ENCODE assay signal across 1 cellular context in genomic region chr17:50626037-50626574, GRCh38.
TF ChIP-seq lines count a peak whose summit lies in the region.

No MANE protein-coding gene starts in this region.

TF ChIP-seq in HepG2, 621 proteins besides CTCF, POLR2A, EP300 and RAD21 (continued from another document and continues in another):
- TF ChIP-seq DPF2 (CRISPR knock-in tag; IDR thresholded peaks at IDR 0.05; ENCODE audit: borderline replicate concordance, low read depth) (no peak), ZMYM2 (CRISPR knock-in tag; IDR thresholded peaks at IDR 0.05) (no peak), ZNF207 (IDR thresholded peaks at IDR 0.05; ENCODE audit: borderline replicate concordance) (no peak), NFATC3 (CRISPR knock-in tag; IDR thresholded peaks at IDR 0.05) (no peak), ZSCAN29 (CRISPR knock-in tag; conservative IDR thresholded peaks at IDR 0.05) (no peak), TGIF2 (CRISPR knock-in tag; IDR thresholded peaks at IDR 0.05) (no peak), ZNF740 (CRISPR knock-in tag; IDR thresholded peaks at IDR 0.05) (peak; percentile 60; the same call in 1 of the 2 replicates), ATF7 (IDR thresholded peaks at IDR 0.05) (no peak), ATF7 (CRISPR knock-in tag; IDR thresholded peaks at IDR 0.05) (no peak), ZNF678 (CRISPR knock-in tag; IDR thresholded peaks at IDR 0.05) (no peak), CHD4 (IDR thresholded peaks at IDR 0.05; ENCODE audit: borderline replicate concordance, low read length) (no peak), AHR (CRISPR knock-in tag; IDR thresholded peaks at IDR 0.05) (peak; percentile 54; the same call in 1 of the 2 replicates), ZBTB7A (CRISPR knock-in tag; IDR thresholded peaks at IDR 0.05) (no peak), ZNF652 (CRISPR knock-in tag; IDR thresholded peaks at IDR 0.05; ENCODE audit: borderline replicate concordance, low read depth) (no peak), KLF13 (CRISPR knock-in tag; IDR thresholded peaks at IDR 0.05) (0 out of 2 replicates have a peak, but pooled peaks have one; percentile 22), ZNF713 (CRISPR knock-in tag; IDR thresholded peaks at IDR 0.05) (0 out of 2 replicates have a peak, but pooled peaks have one; percentile 83), KDM6A (CRISPR knock-in tag; IDR thresholded peaks at IDR 0.05; ENCODE audit: low read depth) (no peak), SKI (IDR thresholded peaks at IDR 0.05; ENCODE audit: partially characterized antibody) (peak; percentile 11), RAD51 (IDR thresholded peaks at IDR 0.05; ENCODE audit: borderline replicate concordance) (no peak), HNRNPL (IDR thresholded peaks at IDR 0.05; ENCODE audit: low read depth, low read length) (peak; percentile 73; the same call in 1 of the 2 replicates), CHD2 (IDR thresholded peaks at IDR 0.05; ENCODE audit: low read depth, low read length) (no peak), ASH2L (IDR thresholded peaks at IDR 0.05; ENCODE audit: insufficient read length, low read depth, low read length) (peak; percentile 32), SETDB1 (CRISPR knock-in tag; IDR thresholded peaks at IDR 0.05; ENCODE audit: borderline replicate concordance) (no peak), ZNF775 (CRISPR knock-in tag; IDR thresholded peaks at IDR 0.05; ENCODE audit: borderline replicate concordance) (no peak), ZNF570 (CRISPR knock-in tag; IDR thresholded peaks at IDR 0.05; ENCODE audit: borderline replicate concordance) (no peak), MIER2 (CRISPR knock-in tag; IDR thresholded peaks at IDR 0.05) (peak; percentile 49; the same call in 1 of the 2 replicates), FUBP1 (CRISPR knock-in tag; IDR thresholded peaks at IDR 0.05; ENCODE audit: borderline replicate concordance) (no peak), SPEN (CRISPR knock-in tag; IDR thresholded peaks at IDR 0.05; ENCODE audit: low read depth) (peak; percentile 59; the same call in 1 of the 2 replicates), SUZ12 (IDR thresholded peaks at IDR 0.05; ENCODE audit: low read depth, low read length) (0 out of 2 replicates have a peak, but pooled peaks have one; percentile 12), TEAD3 (CRISPR knock-in tag; optimal IDR thresholded peaks at IDR 0.05; ENCODE audit: borderline replicate concordance) (peak; percentile 68), HBP1 (CRISPR knock-in tag; IDR thresholded peaks at IDR 0.05; ENCODE audit: low read depth) (0 out of 2 replicates have a peak, but pooled peaks have one; percentile 49), U2AF2 (IDR thresholded peaks at IDR 0.05; ENCODE audit: low read depth, low read length) (no peak), ZNF737 (CRISPR knock-in tag; IDR thresholded peaks at IDR 0.05; ENCODE audit: borderline replicate concordance) (no peak), KDM2A (CRISPR knock-in tag; IDR thresholded peaks at IDR 0.05; ENCODE audit: borderline replicate concordance, low read depth) (peak; percentile 79), GPN1 (CRISPR knock-in tag; IDR thresholded peaks at IDR 0.05; ENCODE audit: borderline replicate concordance) (no peak), HINFP (CRISPR knock-in tag; IDR thresholded peaks at IDR 0.05; ENCODE audit: low read depth) (no peak; the same call in 1 of the 2 replicates), ZNF121 (CRISPR knock-in tag; IDR thresholded peaks at IDR 0.05) (no peak), RELA (CRISPR knock-in tag; IDR thresholded peaks at IDR 0.05) (0 out of 2 replicates have a peak, but pooled peaks have one; percentile 45), ZNF614 (CRISPR knock-in tag; IDR thresholded peaks at IDR 0.05; ENCODE audit: borderline replicate concordance) (0 out of 2 replicates have a peak, but pooled peaks have one; percentile 48), IRF2 (CRISPR knock-in tag; IDR thresholded peaks at IDR 0.05) (peak; percentile 70), ARID2 (CRISPR knock-in tag; IDR thresholded peaks at IDR 0.05; ENCODE audit: borderline replicate concordance) (no peak; the same call in 1 of the 2 replicates), FOXA1 (IDR thresholded peaks at IDR 0.05) (no peak), FOXA1 (CRISPR knock-in tag; IDR thresholded peaks at IDR 0.05) (no peak), ZNF703 (CRISPR knock-in tag; IDR thresholded peaks at IDR 0.05; ENCODE audit: borderline replicate concordance) (no peak), ZNF784 (CRISPR knock-in tag; IDR thresholded peaks at IDR 0.05; ENCODE audit: borderline replicate concordance) (0 out of 2 replicates have a peak, but pooled peaks have one; percentile 78), KDM3A (CRISPR knock-in tag; IDR thresholded peaks at IDR 0.05; ENCODE audit: low read depth) (peak; percentile 68; the same call in 1 of the 2 replicates), FOXK2 (IDR thresholded peaks at IDR 0.05) (no peak), MED1 (CRISPR knock-in tag; IDR thresholded peaks at IDR 0.05) (peak; percentile 34; the same call in 1 of the 2 replicates), ZNF333 (CRISPR knock-in tag; IDR thresholded peaks at IDR 0.05; ENCODE audit: borderline replicate concordance) (no peak), NFAT5 (CRISPR knock-in tag; IDR thresholded peaks at IDR 0.05) (no peak), SMAD3 (CRISPR knock-in tag; IDR thresholded peaks at IDR 0.05) (no peak), ZNF75D (CRISPR knock-in tag; IDR thresholded peaks at IDR 0.05; ENCODE audit: borderline replicate concordance) (no peak), TBX3 (IDR thresholded peaks at IDR 0.05; ENCODE audit: borderline replicate concordance) (no peak), ZNF543 (CRISPR knock-in tag; IDR thresholded peaks at IDR 0.05) (0 out of 2 replicates have a peak, but pooled peaks have one; percentile 39)
- TF ChIP-seq, protein P1, sequence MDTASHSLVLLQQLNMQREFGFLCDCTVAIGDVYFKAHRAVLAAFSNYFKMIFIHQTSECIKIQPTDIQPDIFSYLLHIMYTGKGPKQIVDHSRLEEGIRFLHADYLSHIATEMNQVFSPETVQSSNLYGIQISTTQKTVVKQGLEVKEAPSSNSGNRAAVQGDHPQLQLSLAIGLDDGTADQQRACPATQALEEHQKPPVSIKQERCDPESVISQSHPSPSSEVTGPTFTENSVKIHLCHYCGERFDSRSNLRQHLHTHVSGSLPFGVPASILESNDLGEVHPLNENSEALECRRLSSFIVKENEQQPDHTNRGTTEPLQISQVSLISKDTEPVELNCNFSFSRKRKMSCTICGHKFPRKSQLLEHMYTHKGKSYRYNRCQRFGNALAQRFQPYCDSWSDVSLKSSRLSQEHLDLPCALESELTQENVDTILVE (CRISPR knock-in tag; IDR thresholded peaks at IDR 0.05): peak; percentile 55; the same call in 1 of the 2 replicates
- TF ChIP-seq, protein P2, sequence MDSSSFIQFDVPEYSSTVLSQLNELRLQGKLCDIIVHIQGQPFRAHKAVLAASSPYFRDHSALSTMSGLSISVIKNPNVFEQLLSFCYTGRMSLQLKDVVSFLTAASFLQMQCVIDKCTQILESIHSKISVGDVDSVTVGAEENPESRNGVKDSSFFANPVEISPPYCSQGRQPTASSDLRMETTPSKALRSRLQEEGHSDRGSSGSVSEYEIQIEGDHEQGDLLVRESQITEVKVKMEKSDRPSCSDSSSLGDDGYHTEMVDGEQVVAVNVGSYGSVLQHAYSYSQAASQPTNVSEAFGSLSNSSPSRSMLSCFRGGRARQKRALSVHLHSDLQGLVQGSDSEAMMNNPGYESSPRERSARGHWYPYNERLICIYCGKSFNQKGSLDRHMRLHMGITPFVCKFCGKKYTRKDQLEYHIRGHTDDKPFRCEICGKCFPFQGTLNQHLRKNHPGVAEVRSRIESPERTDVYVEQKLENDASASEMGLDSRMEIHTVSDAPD (CRISPR knock-in tag; IDR thresholded peaks at IDR 0.05): no peak
- TF ChIP-seq, protein P3, sequence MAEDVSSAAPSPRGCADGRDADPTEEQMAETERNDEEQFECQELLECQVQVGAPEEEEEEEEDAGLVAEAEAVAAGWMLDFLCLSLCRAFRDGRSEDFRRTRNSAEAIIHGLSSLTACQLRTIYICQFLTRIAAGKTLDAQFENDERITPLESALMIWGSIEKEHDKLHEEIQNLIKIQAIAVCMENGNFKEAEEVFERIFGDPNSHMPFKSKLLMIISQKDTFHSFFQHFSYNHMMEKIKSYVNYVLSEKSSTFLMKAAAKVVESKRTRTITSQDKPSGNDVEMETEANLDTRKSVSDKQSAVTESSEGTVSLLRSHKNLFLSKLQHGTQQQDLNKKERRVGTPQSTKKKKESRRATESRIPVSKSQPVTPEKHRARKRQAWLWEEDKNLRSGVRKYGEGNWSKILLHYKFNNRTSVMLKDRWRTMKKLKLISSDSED (CRISPR knock-in tag; IDR thresholded peaks at IDR 0.05): no peak
